In genomic region chr6:138601128-138601527, GRCh38 we compare ENCODE assay signal across 21 cellular contexts.
DNase-seq lines count a peak whose midpoint lies in the region; ATAC-seq and TF ChIP-seq lines count a peak whose summit lies in the region.
"Had no signal": no experiment of that assay in that cellular context is flagged by ENCODE, and none has a peak within 500 bp of the region (broad histone marks: within the 10 kb centered on the region; RNA-seq: fewer than 3 reads in every experiment).

No MANE protein-coding gene starts in this region.

- peak; percentile 38 for DNase-seq in SK-MEL-5 (ENCODE audit: low read depth, low spot score)
- peak; percentile 86 for DNase-seq in fibroblast of mammary gland (ENCODE audit: low read depth)
- DNase-seq in osteoblast (ENCODE audit: insufficient read length, low spot score, missing footprints): no peak
- no peak for DNase-seq in spleen
- no peak for DNase-seq in COLO668 (lab: John Stamatoyannopoulos, UW; ENCODE audit: unreplicated experiment)
- DNase-seq: activated CD4-positive, alpha-beta T cell treated with anti-CD3 and anti-CD28 coated beads, Interleukin-2, amount 50 U/mL, for 48 hours; activated T-cell treated with anti-CD3 and anti-CD28 coated beads, Interleukin-2, amount 50 U/mL, for 4 hours; AML-193; GDM1; heart left ventricle; kidney; NCI-H187 treated with DMSO at 0.1 percent for 48 hours; NCI-H524 treated with DMSO at 0.1 percent for 48 hours; stimulated activated CD4-positive, alpha-beta T cell treated with anti-CD3 and anti-CD28 coated beads, Interleukin-4, amount 100 ng/mL, for 4 hours had no signal

- H3K4me3 ChIP-seq in HEK293 (ENCODE audit: low read depth, low read length): no peak overlapping the region
- H3K4me3 ChIP-seq in fibroblast of mammary gland (ENCODE audit: control insufficient read depth, low read depth, low read length): no peak overlapping the region
- no peak overlapping the region for H3K4me3 ChIP-seq in osteoblast (ENCODE audit: insufficient read depth, low read length)
- H3K4me3 ChIP-seq in spleen: no peak overlapping the region
- H3K4me3 ChIP-seq: cardiac muscle cell, heart left ventricle, skin epidermis had no signal

- peak overlapping the region; percentile 46 for H3K4me2 ChIP-seq in osteoblast (ENCODE audit: insufficient read depth, low read length)

- intact Hi-C loops in spleen (cut with DNase I; ENCODE audit: low total_unique reads): no loop called here

- H3K27ac ChIP-seq in HEK293 (ENCODE audit: extremely low read depth, low read depth, low read length): no peak overlapping the region
- H3K27ac ChIP-seq in osteoblast (ENCODE audit: low read depth, low read length): peak overlapping the region; percentile 94
- H3K27ac ChIP-seq in spleen: no peak overlapping the region
- H3K27ac ChIP-seq: cardiac muscle cell, heart left ventricle had no signal

- CTCF ChIA-PET in HEK293 (lab: Yijun Ruan, JAX): interaction anchor here (0.7 to 1.6 kb wide), 3 partner anchors 9 to 90 kb away, joined by 3 to 4 read pairs (median 3); no protein-coding TSS in a partner anchor

- H3K9me3 ChIP-seq in HEK293 (ENCODE audit: control insufficient read depth, insufficient read depth, low read depth, low read length) (no peaks in the 10 kb centered on the region), osteoblast (ENCODE audit: low read depth, low read length) (no peaks in the 10 kb centered on the region), spleen (no peaks in the 10 kb centered on the region)
- H3K9me3 ChIP-seq: heart left ventricle had no signal

- in situ Hi-C loops in SK-MEL-5 (cut with HindIII; ENCODE audit: low pct_unique_long_range_greater_than_20kb, low sequenced_read_pairs): no loop called here

- no peak overlapping the region for H2AFZ ChIP-seq in osteoblast (ENCODE audit: low read length)

- peaks cover 9% of the 10 kb centered on the region for H3K4me1 ChIP-seq in HEK293 (ENCODE audit: control insufficient read depth, insufficient read depth, low read length)
- peaks cover 22% of the 10 kb centered on the region for H3K4me1 ChIP-seq in osteoblast (ENCODE audit: insufficient read depth, low read length)
- no peaks in the 10 kb centered on the region for H3K4me1 ChIP-seq in spleen

- H4K20me1 ChIP-seq in osteoblast (ENCODE audit: insufficient read depth, low read length): no peaks in the 10 kb centered on the region

- ATAC-seq in HG02571 (IDR thresholded peaks at IDR 0.05; ENCODE audit: unreplicated experiment) (no peak), HG02642 (IDR thresholded peaks at IDR 0.05; ENCODE audit: poor library complexity, unreplicated experiment) (no peak)
- ATAC-seq: activated naive CD4-positive, alpha-beta T cell treated with anti-CD3 and anti-CD28 coated beads, Interleukin-2, amount 50 U/mL, for 72 hours; activated T-cell treated with anti-CD3 and anti-CD28 coated beads, Interleukin-2, amount 50 U/mL, for 4 hours; HCT116; heart left ventricle had no signal

- H3K27me3 ChIP-seq in osteoblast (ENCODE audit: insufficient read depth, low read length) (no peaks in the 10 kb centered on the region), spleen (replicated peaks in 1 of 7) (peaks cover 0 to 3% (median 0%) of the 10 kb centered on the region in 7 donors)
- H3K27me3 ChIP-seq: cardiac muscle cell, heart left ventricle had no signal

- POLR2A ChIA-PET in HEK293 (lab: Yijun Ruan, JAX): no interaction called here

- TF ChIP-seq CTCF in HEK293 (tag by site-specific recombination; IDR thresholded peaks at IDR 0.05): no peak
- TF ChIP-seq CTCF in fibroblast of mammary gland (conservative IDR thresholded peaks at IDR 0.05; ENCODE audit: control insufficient read depth, insufficient read depth, low read depth, low read length): no peak
- TF ChIP-seq CTCF in osteoblast (IDR thresholded peaks at IDR 0.05; ENCODE audit: extremely low read depth, low read depth, low read length): no peak
- no peak for TF ChIP-seq CTCF in spleen (IDR thresholded peaks at IDR 0.05 in 8 of 11, conservative IDR thresholded peaks at IDR 0.05 in 3 of 11)

- peaks cover 3% of the 10 kb centered on the region for H3K79me2 ChIP-seq in osteoblast (ENCODE audit: insufficient read depth, low read length)

- no peak for TF ChIP-seq POLR2A in spleen (IDR thresholded peaks at IDR 0.05)

- H3K36me3 ChIP-seq in HEK293 (ENCODE audit: control insufficient read depth in 2 of 2, insufficient read depth in 1 of 2, low read length in 2 of 2) (no peaks in the 10 kb centered on the region), osteoblast (ENCODE audit: insufficient read depth, low read length) (no peaks in the 10 kb centered on the region), spleen (no peaks in the 10 kb centered on the region)
- H3K36me3 ChIP-seq: cardiac muscle cell, heart left ventricle had no signal

TF ChIP-seq in HEK293, 187 proteins besides CTCF, POLR2A, EP300 and RAD21:
- TF ChIP-seq ZNF549 (tag by site-specific recombination; IDR thresholded peaks at IDR 0.05): no peak
- TF ChIP-seq SCRT2 (tag by site-specific recombination; IDR thresholded peaks at IDR 0.05): 0 out of 2 replicates have a peak, but pooled peaks have one; percentile 27

Comparison
In these comparisons a context has a peak if more than half of its experiments do, and no peak if none do; other contexts are left out.
1. DNase-seq: peak in SK-MEL-5 (single experiment) and fibroblast of mammary gland (single experiment); none in osteoblast (single experiment), spleen (single experiment) and COLO668 (single experiment).